ENCODE assay signal across 14 cellular contexts in genomic region chr7:515628-516027, GRCh38. TPM values are rescaled to one million over a fixed set of nuclear protein-coding genes. Genes with fewer than 3 reads are reported as not detected.
DNase-seq lines count a peak whose midpoint lies in the region; ATAC-seq, FAIRE-seq and TF ChIP-seq lines count a peak whose summit lies in the region.
"Had no signal": no experiment of that assay in that cellular context is flagged by ENCODE, and none has a peak within 500 bp of the region (broad histone marks: within the 10 kb centered on the region; RNA-seq: fewer than 3 reads in every experiment).

No MANE protein-coding gene starts in this region.

- H3K9me3 ChIP-seq in HCT116 (ENCODE audit: control insufficient read depth in 1 of 2, insufficient read depth in 1 of 2, low read depth in 1 of 2, low read length in 2 of 2) (no peaks in the 10 kb centered on the region), skeletal muscle satellite cell (replicated peaks; ENCODE audit: low read length) (no peaks in the 10 kb centered on the region)

- no peaks in the 10 kb centered on the region; a peak in 2 of 4 replicates for H3K36me3 ChIP-seq in HCT116 (ENCODE audit: control insufficient read depth in 1 of 2, insufficient read depth in 2 of 2, low read length in 2 of 2)
- peaks cover 11% of the 10 kb centered on the region for H3K36me3 ChIP-seq in brain microvascular endothelial cell (replicated peaks)
- peaks cover 7% of the 10 kb centered on the region for H3K36me3 ChIP-seq in skeletal muscle satellite cell (ENCODE audit: insufficient read depth, low read length)

- no peak overlapping the region for H3K9ac ChIP-seq in HCT116 (ENCODE audit: low read length)
- peak overlapping the region; percentile 33 for H3K9ac ChIP-seq in skeletal muscle satellite cell (ENCODE audit: low read depth, low read length)

- no peak for TF ChIP-seq POLR2A in HCT116 (IDR thresholded peaks at IDR 0.05; ENCODE audit: borderline replicate concordance, extremely low read depth, insufficient read depth, insufficient read length)
- no peak for TF ChIP-seq POLR2A in H54 (IDR thresholded peaks at IDR 0.05; ENCODE audit: low read depth, low read length)

- H3K27ac ChIP-seq in HCT116 (ENCODE audit: low read depth, low read length) = no peak overlapping the region
- H3K27ac ChIP-seq in brain microvascular endothelial cell = no peak overlapping the region

- intact Hi-C loops in HCT116 (cut with micrococcal nuclease) = loop anchor here (5.0 to 10.0 kb wide), 2 partner anchors 191 to 212 kb away; partner anchors contain the start of genes DNAAF5 and PRKAR1B

- RAD21 ChIA-PET in HCT116 (lab: Charles Lee; ENCODE audit: low non-redundant PET in 1 of 2, low total read pairs in 2 of 2, uncharacterized antibody in 2 of 2, unreplicated experiment in 2 of 2) = no interaction called here

- no peaks in the 10 kb centered on the region for H3K27me3 ChIP-seq in HCT116 (ENCODE audit: insufficient read depth, low read length)
- no peaks in the 10 kb centered on the region for H3K27me3 ChIP-seq in brain microvascular endothelial cell (replicated peaks)
- H3K27me3 ChIP-seq in skeletal muscle satellite cell (ENCODE audit: control insufficient read depth, insufficient read depth, low read length) = no peaks in the 10 kb centered on the region

- no peaks in the 10 kb centered on the region for H3K9me2 ChIP-seq in HCT116 (ENCODE audit: insufficient read depth)

- TF ChIP-seq CTCF in HCT116 (IDR thresholded peaks at IDR 0.05 in 2 of 3, conservative IDR thresholded peaks at IDR 0.05 in 1 of 3; ENCODE audit: borderline replicate concordance in 1 of 3, insufficient read depth in 1 of 3, low read depth in 2 of 3, low read length in 2 of 3) (no peak), brain microvascular endothelial cell (IDR thresholded peaks at IDR 0.05; ENCODE audit: low read depth, low read length, missing control alignments) (no peak)

- peaks cover 50% of the 10 kb centered on the region for H3K79me2 ChIP-seq in HCT116 (ENCODE audit: insufficient read depth, low read length)

- DNase-seq in HCT116 (ENCODE audit: low read depth, low spot score) (no peak), brain microvascular endothelial cell (no peak), iPS-NIHi7 (ENCODE audit: extremely low spot score) (peak; percentile 69), NOMO-1 (lab: John Stamatoyannopoulos, UW; ENCODE audit: unreplicated experiment in 2 of 2) (no peak), H4 (ENCODE audit: low spot score) (no peak), H54 (ENCODE audit: insufficient read length, low spot score) (no peak)
- no peak for DNase-seq in stimulated activated CD8-positive, alpha-beta memory T cell treated with anti-CD3 and anti-CD28 coated beads, Interleukin-4, amount 100 ng/mL, for 48 hours
- DNase-seq: activated CD4-positive, alpha-beta T cell treated with anti-CD3 and anti-CD28 coated beads for 4 hours; amniotic stem cell; effector CD8-positive, alpha-beta T cell; left cardiac atrium had no signal

- FAIRE-seq in H54 (lab: Jason Lieb, UNC) = no peak
- FAIRE-seq: frontal cortex, urothelium cell line had no signal

- CTCF ChIA-PET in HCT116 (lab: Charles Lee) = no interaction called here

- H3K4me2 ChIP-seq in HCT116 (ENCODE audit: low read length) (no peak overlapping the region), skeletal muscle satellite cell (ENCODE audit: low read length) (peak overlapping the region; percentile 89)

- BruUV-seq in HCT116 (replicated peaks; lab: Mats Ljungman, UMichigan) = TSS peak; percentile 40

- no peak overlapping the region for H2AFZ ChIP-seq in HCT116 (ENCODE audit: low read depth, low read length, poor library complexity, severe bottlenecking)

- no peaks in the 10 kb centered on the region for H4K20me1 ChIP-seq in HCT116 (ENCODE audit: insufficient read depth)

- TF ChIP-seq RAD21 in HCT116 (IDR thresholded peaks at IDR 0.05; ENCODE audit: low read depth) = no peak

- H3K4me1 ChIP-seq in HCT116 (ENCODE audit: control insufficient read depth in 1 of 2, insufficient read depth in 2 of 2, low read length in 2 of 2) (peaks cover 7 to 35% of the 10 kb centered on the region in 2 experiments), skeletal muscle satellite cell (ENCODE audit: control insufficient read depth, insufficient read depth, low read length) (peaks cover 29% of the 10 kb centered on the region)

- in situ Hi-C loops in brain microvascular endothelial cell (cut with HindIII; ENCODE audit: low pct_ligation_motif_present, low sequenced_read_pairs) = no loop called here

- POLR2A ChIA-PET in HCT116 (lab: Charles Lee) = no interaction called here

- H3K4me3 ChIP-seq in HCT116 (replicated peaks in 1 of 2; ENCODE audit: low read depth in 1 of 2, low read length in 2 of 2) = no peak overlapping the region
- peak overlapping the region; percentile 2 for H3K4me3 ChIP-seq in brain microvascular endothelial cell (ENCODE audit: low read depth, low read length)
- no peak overlapping the region for H3K4me3 ChIP-seq in skeletal muscle satellite cell (ENCODE audit: low read length)

- ATAC-seq in HCT116 = no peak
- ATAC-seq: left cardiac atrium had no signal

TF ChIP-seq in HCT116, 20 proteins besides CTCF, POLR2A, EP300 and RAD21:
- no peak for TF ChIP-seq CBX3 (IDR thresholded peaks at IDR 0.05; ENCODE audit: low read depth)
- TF ChIP-seq SIN3A (IDR thresholded peaks at IDR 0.05; ENCODE audit: low read depth) = no peak
- no peak for TF ChIP-seq REST (IDR thresholded peaks at IDR 0.05; ENCODE audit: low read depth)
- no peak for TF ChIP-seq ZFX (IDR thresholded peaks at IDR 0.05)
- no peak for TF ChIP-seq MAX (IDR thresholded peaks at IDR 0.05)
- TF ChIP-seq ELF1 (IDR thresholded peaks at IDR 0.05; ENCODE audit: borderline replicate concordance, low read depth) = no peak

RNA-seq across cellular contexts. Expression of gene PDGFA, which starts 4.0 kb away (rescaled TPM):
- 44.7 TPM for total RNA-seq in HCT116 (2021; ENCODE audit: unreplicated experiment)
- polyA plus RNA-seq in HCT116 (2012) = 48.1 and 74.9 TPM in 2 replicates
- 4.1 and 16.2 TPM in 2 replicates for total RNA-seq in skeletal muscle satellite cell (2012; rRNA removed)
- total RNA-seq in H4 (2014; rRNA removed; shearing (Covaris generic)) = 37.3 and 38.6 TPM in 2 replicates
